Comparison of ENCODE assay signal across 8 cellular contexts in genomic region chr13:78657699-78658629, GRCh38. TPM values are rescaled to one million over a fixed set of nuclear protein-coding genes. Genes with fewer than 3 reads are reported as not detected.
DNase-seq lines count a peak whose midpoint lies in the region; ATAC-seq and TF ChIP-seq lines count a peak whose summit lies in the region.

No MANE protein-coding gene starts in this region.

- H3K36me3 ChIP-seq in stomach = peaks cover 0 to 3% (median 0%) of the 10 kb centered on the region in 4 donors

- TF ChIP-seq POLR2A in stomach (IDR thresholded peaks at IDR 0.05) = no peak

- no peak for TF ChIP-seq CTCF in stomach (IDR thresholded peaks at IDR 0.05)

- no peak for TF ChIP-seq EP300 in stomach (IDR thresholded peaks at IDR 0.05)

- H3K27me3 ChIP-seq in stomach = no peaks in the 10 kb centered on the region

- WGBS in stomach, 5 donors = 8 to 13% (median 11%) methylated on average over 12 of the region's 12 CpGs

- ATAC-seq in GM21619 (IDR thresholded peaks at IDR 0.05; ENCODE audit: unreplicated experiment) = peak; percentile 25
- no peak for ATAC-seq in sciatic nerve

- peak overlapping the region; percentile 88 for H3K4me3 ChIP-seq in GM08714 (ENCODE audit: low read length)
- peak overlapping the region; percentile 78 to 100 (median 86) for H3K4me3 ChIP-seq in stomach

- DNase-seq in LoVo (ENCODE audit: low spot score) (peak; percentile 63), amniotic epithelial cell (ENCODE audit: low read depth) (peak; percentile 24), iPS-NIHi7 (ENCODE audit: extremely low spot score) (peak; percentile 74), stomach (no peak), kidney tubule cell (ENCODE audit: low spot score) (no peak), sciatic nerve (ENCODE audit: low spot score) (no peak)

- H3K27ac ChIP-seq in stomach = peak overlapping the region in 4 of 5 donors; percentile 77 to 88 (median 79)

- H3K4me1 ChIP-seq in stomach = peaks cover 9 to 35% (median 22%) of the 10 kb centered on the region in 4 donors

- intact Hi-C loops in stomach (cut with DNase I; ENCODE audit: low total_unique reads) = no loop called here
- intact Hi-C loops in sciatic nerve (cut with DNase I) = no loop called here

- no peaks in the 10 kb centered on the region for H3K9me3 ChIP-seq in stomach

RNA-seq across cellular contexts. Expression of gene OBI1, which starts 1.0 kb away (rescaled TPM):
- total RNA-seq in stomach (10 to 100 TPM in 3 of 5 donors, 1 to 10 TPM in 2; 1.4 to 17.0 (median 13.8) TPM), sciatic nerve (11.6 TPM)
- 1 to 10 TPM; 2.1 to 4.4 (median 2.6) TPM for polyA plus RNA-seq in stomach

RNA-seq across cellular contexts. Expression of gene POU4F1, which starts 54.6 kb away (rescaled TPM):
- not detected for total RNA-seq in stomach
- under 1 TPM in 1 of 3 donors, not detected in 2; 0.08 TPM for polyA plus RNA-seq in stomach
- total RNA-seq in sciatic nerve = not detected

Comparison
In these comparisons a context has a peak if more than half of its experiments do, and no peak if none do; other contexts are left out.
1. DNase-seq: peak in LoVo (single experiment), amniotic epithelial cell (single experiment) and iPS-NIHi7 (single experiment); none in stomach (single experiment), kidney tubule cell (single experiment) and sciatic nerve (single experiment).